ENCODE assay signal across 13 cellular contexts in the genomic region with DNA sequence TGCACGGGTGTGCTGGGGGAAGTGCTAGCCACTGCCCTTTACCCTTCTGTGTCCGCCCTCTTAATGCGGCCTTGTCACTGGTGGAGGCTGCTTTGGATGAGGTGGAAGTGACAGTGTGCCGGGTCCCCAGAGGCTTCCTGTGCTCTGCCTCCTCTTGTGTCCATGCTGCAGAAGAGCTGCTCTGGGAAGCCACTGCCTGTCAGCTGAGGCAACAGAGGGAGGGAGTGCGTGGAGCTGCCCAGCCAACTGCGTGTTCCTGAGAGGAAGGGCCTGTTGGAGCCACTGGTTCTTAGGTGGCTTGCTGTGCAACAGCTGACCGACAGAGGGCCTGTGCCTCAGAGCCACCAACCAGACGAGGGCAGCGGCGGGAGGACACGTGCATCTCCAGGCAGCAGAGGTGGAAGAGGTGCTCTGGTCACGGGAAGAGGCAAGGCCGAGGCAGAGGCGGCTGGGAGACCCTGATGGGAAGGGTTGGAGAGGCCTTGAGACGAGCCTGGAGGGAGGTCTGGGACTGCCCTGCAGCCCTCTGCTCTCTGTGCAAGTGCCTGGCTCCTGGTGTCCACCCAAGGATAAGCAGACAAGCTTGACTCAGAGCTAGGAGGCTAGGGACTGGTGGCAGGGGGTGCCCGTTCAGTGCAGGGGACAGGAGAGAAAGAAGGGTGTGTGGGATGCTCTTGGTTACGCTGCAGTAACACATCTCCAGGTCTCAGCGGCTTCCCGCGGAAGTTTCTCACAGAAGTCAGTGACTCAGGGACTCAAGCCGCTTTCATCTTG. TPM values are rescaled to one million over a fixed set of nuclear protein-coding genes. Genes with fewer than 3 reads are reported as not detected.
DNase-seq lines count a peak whose midpoint lies in the region; ATAC-seq and TF ChIP-seq lines count a peak whose summit lies in the region.
"Had no signal": no experiment of that assay in that cellular context is flagged by ENCODE, and none has a peak within 500 bp of the region (broad histone marks: within the 10 kb centered on the region; RNA-seq: fewer than 3 reads in every experiment).

No MANE protein-coding gene starts in this region.

- no peaks in the 10 kb centered on the region for H3K27me3 ChIP-seq in left ventricle myocardium inferior (ENCODE audit: low read depth)
- H3K27me3 ChIP-seq: tibial artery had no signal

- POLR2A ChIA-PET in HEK293 (lab: Yijun Ruan, JAX), result interaction anchor here (1.1 kb wide), 1 partner anchor 41 kb away, joined by 3 read pairs; a partner anchor contains a TSS

- H3K4me1 ChIP-seq in HEK293 (ENCODE audit: control insufficient read depth, insufficient read depth, low read length) (no peaks in the 10 kb centered on the region), left ventricle myocardium inferior (peaks cover 38% of the 10 kb centered on the region)

- DNase-seq in astrocyte of the cerebellum (ENCODE audit: low read depth) (no peak), left ventricle myocardium inferior (peak; percentile 36), posterior vena cava (ENCODE audit: low spot score) (peak; percentile 76), UCSD-AML1 (lab: John Stamatoyannopoulos, UW; ENCODE audit: unreplicated experiment) (no peak), NCI-H446 treated with DMSO at 0.1 percent for 48 hours (lab: John Stamatoyannopoulos, UW) (no peak), A172 (ENCODE audit: low spot score) (no peak)
- DNase-seq: tibial artery had no signal

- H3K9me3 ChIP-seq in HEK293 (ENCODE audit: control insufficient read depth, insufficient read depth, low read depth, low read length) (no peaks in the 10 kb centered on the region), left ventricle myocardium inferior (replicated peaks) (no peaks in the 10 kb centered on the region)
- H3K9me3 ChIP-seq: tibial artery had no signal

- ATAC-seq in GM21737 (IDR thresholded peaks at IDR 0.05; ENCODE audit: unreplicated experiment), result no peak

- intact Hi-C loops in left ventricle myocardium inferior (cut with micrococcal nuclease), result no loop called here
- intact Hi-C loops in posterior vena cava (cut with DNase I), result no loop called here

- TF ChIP-seq CTCF in HEK293 (tag by site-specific recombination; IDR thresholded peaks at IDR 0.05), result peak; percentile 47; the same call in 1 of the 2 replicates
- TF ChIP-seq CTCF in astrocyte of the cerebellum (IDR thresholded peaks at IDR 0.05; ENCODE audit: low read depth, low read length, missing control alignments), result peak; percentile 78
- peak; percentile 21 for TF ChIP-seq CTCF in left ventricle myocardium inferior (IDR thresholded peaks at IDR 0.05; ENCODE audit: borderline replicate concordance)

- in situ Hi-C loops in astrocyte of the cerebellum (cut with HindIII; ENCODE audit: low sequenced_read_pairs), result no loop called here

- H3K4me3 ChIP-seq in HEK293 (ENCODE audit: low read depth, low read length) (no peak overlapping the region), astrocyte of the cerebellum (ENCODE audit: low read depth, low read length) (no peak overlapping the region), left ventricle myocardium inferior (no peak overlapping the region)
- H3K4me3 ChIP-seq: lung, tibial artery had no signal

- no peak overlapping the region for H3K27ac ChIP-seq in HEK293 (ENCODE audit: extremely low read depth, low read depth, low read length)
- peak overlapping the region; percentile 58 for H3K27ac ChIP-seq in left ventricle myocardium inferior (replicated peaks)
- H3K27ac ChIP-seq: epithelial cell of prostate, HL-60 had no signal

- CTCF ChIA-PET in HEK293 (lab: Yijun Ruan, JAX), result interaction anchor here (0.6 to 1.4 kb wide), 9 partner anchors 8 to 161 kb away, joined by 3 to 9 read pairs (median 4); no protein-coding TSS in a partner anchor

- H3K36me3 ChIP-seq in HEK293 (ENCODE audit: control insufficient read depth in 2 of 2, insufficient read depth in 1 of 2, low read length in 2 of 2) (peaks cover 0 to 24% of the 10 kb centered on the region in 2 experiments; a peak in 1 of 3 replicates), left ventricle myocardium inferior (peaks cover 28% of the 10 kb centered on the region)

TF ChIP-seq in HEK293, 187 proteins besides CTCF, POLR2A, EP300 and RAD21:
- TF ChIP-seq ZNF777 (tag by site-specific recombination; IDR thresholded peaks at IDR 0.05; ENCODE audit: borderline replicate concordance) (no peak), SCRT2 (tag by site-specific recombination; IDR thresholded peaks at IDR 0.05) (0 out of 2 replicates have a peak, but pooled peaks have one; percentile 28), ZNF146 (tag by site-specific recombination; IDR thresholded peaks at IDR 0.05) (no peak), ZNF341 (tag by site-specific recombination; IDR thresholded peaks at IDR 0.05; ENCODE audit: low read depth) (0 out of 2 replicates have a peak, but pooled peaks have one; percentile 29), ZSCAN16 (tag by site-specific recombination; IDR thresholded peaks at IDR 0.05) (no peak), ZNF626 (tag by site-specific recombination; IDR thresholded peaks at IDR 0.05) (no peak), ZNF510 (tag by site-specific recombination; IDR thresholded peaks at IDR 0.05; ENCODE audit: insufficient replicate concordance) (no peak)
- TF ChIP-seq, protein P1, sequence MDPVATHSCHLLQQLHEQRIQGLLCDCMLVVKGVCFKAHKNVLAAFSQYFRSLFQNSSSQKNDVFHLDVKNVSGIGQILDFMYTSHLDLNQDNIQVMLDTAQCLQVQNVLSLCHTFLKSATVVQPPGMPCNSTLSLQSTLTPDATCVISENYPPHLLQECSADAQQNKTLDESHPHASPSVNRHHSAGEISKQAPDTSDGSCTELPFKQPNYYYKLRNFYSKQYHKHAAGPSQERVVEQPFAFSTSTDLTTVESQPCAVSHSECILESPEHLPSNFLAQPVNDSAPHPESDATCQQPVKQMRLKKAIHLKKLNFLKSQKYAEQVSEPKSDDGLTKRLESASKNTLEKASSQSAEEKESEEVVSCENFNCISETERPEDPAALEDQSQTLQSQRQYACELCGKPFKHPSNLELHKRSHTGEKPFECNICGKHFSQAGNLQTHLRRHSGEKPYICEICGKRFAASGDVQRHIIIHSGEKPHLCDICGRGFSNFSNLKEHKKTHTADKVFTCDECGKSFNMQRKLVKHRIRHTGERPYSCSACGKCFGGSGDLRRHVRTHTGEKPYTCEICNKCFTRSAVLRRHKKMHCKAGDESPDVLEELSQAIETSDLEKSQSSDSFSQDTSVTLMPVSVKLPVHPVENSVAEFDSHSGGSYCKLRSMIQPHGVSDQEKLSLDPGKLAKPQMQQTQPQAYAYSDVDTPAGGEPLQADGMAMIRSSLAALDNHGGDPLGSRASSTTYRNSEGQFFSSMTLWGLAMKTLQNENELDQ (tag by site-specific recombination; IDR thresholded peaks at IDR 0.05; ENCODE audit: low read depth), result no peak
- TF ChIP-seq, protein P2, sequence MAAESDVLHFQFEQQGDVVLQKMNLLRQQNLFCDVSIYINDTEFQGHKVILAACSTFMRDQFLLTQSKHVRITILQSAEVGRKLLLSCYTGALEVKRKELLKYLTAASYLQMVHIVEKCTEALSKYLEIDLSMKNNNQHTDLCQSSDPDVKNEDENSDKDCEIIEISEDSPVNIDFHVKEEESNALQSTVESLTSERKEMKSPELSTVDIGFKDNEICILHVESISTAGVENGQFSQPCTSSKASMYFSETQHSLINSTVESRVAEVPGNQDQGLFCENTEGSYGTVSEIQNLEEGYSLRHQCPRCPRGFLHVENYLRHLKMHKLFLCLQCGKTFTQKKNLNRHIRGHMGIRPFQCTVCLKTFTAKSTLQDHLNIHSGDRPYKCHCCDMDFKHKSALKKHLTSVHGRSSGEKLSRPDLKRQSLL (tag by site-specific recombination; IDR thresholded peaks at IDR 0.05), result no peak

RNA-seq across cellular contexts. Expression of a gene that starts 25.4 kb away (rescaled TPM):
- total RNA-seq in left ventricle myocardium inferior (8.8 TPM), posterior vena cava (1 to 10 TPM; 7.7 to 9.8 TPM)
- total RNA-seq in A172 (2014; rRNA removed; shearing (Covaris generic)), result 41.5 and 65.1 TPM in 2 replicates

RNA-seq across cellular contexts. Expression of a gene that starts 41.2 kb away (rescaled TPM):
- 11.4 TPM for total RNA-seq in left ventricle myocardium inferior
- 10 to 100 TPM; 28.8 to 29.2 TPM for total RNA-seq in posterior vena cava
- 11.5 and 15.5 TPM in 2 replicates for total RNA-seq in A172 (2014; rRNA removed; shearing (Covaris generic))

RNA-seq across cellular contexts. Expression of a gene that starts 49.9 kb away (rescaled TPM):
- total RNA-seq in left ventricle myocardium inferior (65.6 TPM), posterior vena cava (100 to 1,000 TPM; 231 to 371 TPM)
- total RNA-seq in A172 (2014; rRNA removed; shearing (Covaris generic)), result not detected in 2 replicates
- total RNA-seq: CD8-positive, alpha-beta memory T cell had no signal

Comparison
In these comparisons a context has a peak if more than half of its experiments do, and no peak if none do; other contexts are left out.
1. CTCF ChIP-seq: peak in every context shown above with its lines; median percentile 78 in astrocyte of the cerebellum; 47 in HEK293; 21 in left ventricle myocardium inferior.
2. DNase-seq: peak in left ventricle myocardium inferior (single experiment) and posterior vena cava (single experiment); none in astrocyte of the cerebellum (single experiment), UCSD-AML1 (single experiment), NCI-H446 treated with DMSO at 0.1 percent for 48 hours (single experiment) and A172 (single experiment).
3. RNA of a gene that starts 49.9 kb away (total RNA-seq): 231 to 371 TPM in posterior vena cava and 65.6 TPM in left ventricle myocardium inferior (single experiment); not detected in A172; every median in the first group is over 10 times any median in the second.